13 cellular contexts compared by ENCODE assay signal in the genomic region with DNA sequence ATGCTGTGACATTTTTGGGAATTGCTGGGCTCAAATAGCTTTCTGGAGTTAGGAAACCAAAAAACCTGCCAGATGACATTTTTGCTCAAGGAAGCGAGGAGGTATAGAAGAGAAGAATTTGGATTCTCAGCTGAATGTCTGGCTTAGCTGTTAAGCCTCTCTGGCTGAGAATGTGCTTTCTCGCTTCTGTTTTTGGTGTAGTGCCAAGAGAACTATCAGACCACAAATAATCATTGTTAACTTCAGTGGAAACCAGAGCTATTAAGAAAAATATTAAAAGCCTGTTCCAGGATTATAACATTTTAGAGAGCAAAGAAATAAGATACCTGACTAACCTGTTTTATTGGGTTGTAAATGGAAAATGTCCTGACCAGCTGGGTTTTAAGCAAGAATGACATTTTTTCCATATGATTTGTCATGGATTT. TPM values are rescaled to one million over a fixed set of nuclear protein-coding genes. Genes with fewer than 3 reads are reported as not detected.
DNase-seq lines count a peak whose midpoint lies in the region; ATAC-seq and TF ChIP-seq lines count a peak whose summit lies in the region.
"Had no signal": no experiment of that assay in that cellular context is flagged by ENCODE, and none has a peak within 500 bp of the region (broad histone marks: within the 10 kb centered on the region; RNA-seq: fewer than 3 reads in every experiment).

No MANE protein-coding gene starts in this region.

- H3K4me2 ChIP-seq in hepatocyte (no peak overlapping the region), SK-N-SH (no peak overlapping the region)

- no peaks in the 10 kb centered on the region for H3F3A ChIP-seq in SK-N-SH (replicated peaks; ENCODE audit: insufficient read depth)

- CTCF ChIA-PET in HEK293 (lab: Yijun Ruan, JAX) (interaction anchor here (0.7 to 4.2 kb wide), 7 partner anchors 8 to 142 kb away, joined by 3 to 32 read pairs (median 4); no protein-coding TSS in a partner anchor), SK-N-SH (lab: Yijun Ruan, JAX) (interaction anchor here (1.0 to 2.3 kb wide), 4 partner anchors 14 to 142 kb away, joined by 4 to 21 read pairs (median 8); a partner anchor contains a TSS)

- H3K79me2 ChIP-seq in hepatocyte: no peaks in the 10 kb centered on the region
- no peaks in the 10 kb centered on the region for H3K79me2 ChIP-seq in SK-N-SH (ENCODE audit: insufficient read depth)

- H4K20me1 ChIP-seq in hepatocyte (ENCODE audit: insufficient read depth, poor library complexity, severe bottlenecking) (no peaks in the 10 kb centered on the region), SK-N-SH (ENCODE audit: insufficient read depth) (no peaks in the 10 kb centered on the region)

- TF ChIP-seq RAD21 in SK-N-SH (IDR thresholded peaks at IDR 0.05; ENCODE audit: low read length): no peak

- H3K4me1 ChIP-seq in HEK293 (ENCODE audit: control insufficient read depth, insufficient read depth, low read length): peaks cover 9% of the 10 kb centered on the region; the same call in 1 of the 2 replicates
- peaks cover 14% of the 10 kb centered on the region for H3K4me1 ChIP-seq in RWPE2 (ENCODE audit: insufficient read depth, poor library complexity, severe bottlenecking)
- H3K4me1 ChIP-seq in hepatocyte (ENCODE audit: insufficient read depth): no peaks in the 10 kb centered on the region
- peaks cover 0 to 4% of the 10 kb centered on the region in 2 experiments; a peak in 3 of 4 replicates for H3K4me1 ChIP-seq in SK-N-SH (ENCODE audit: control insufficient read depth in 1 of 2, insufficient read depth in 2 of 2, low read depth in 1 of 2, low read length in 1 of 2)

- POLR2A ChIA-PET in HEK293 (lab: Yijun Ruan, JAX): interaction anchor here (0.7 to 1.0 kb wide), 2 partner anchors 155 to 168 kb away, joined by 3 read pairs; no protein-coding TSS in a partner anchor
- POLR2A ChIA-PET in SK-N-SH (lab: Yijun Ruan, JAX): no interaction called here

- H3K9me2 ChIP-seq in hepatocyte (replicated peaks; ENCODE audit: insufficient read depth) (no peaks in the 10 kb centered on the region), SK-N-SH (no peaks in the 10 kb centered on the region)

- TF ChIP-seq CTCF in HEK293 (tag by site-specific recombination; IDR thresholded peaks at IDR 0.05) (no peak), RWPE2 (IDR thresholded peaks at IDR 0.05; ENCODE audit: poor library complexity, severe bottlenecking) (no peak), hepatocyte (IDR thresholded peaks at IDR 0.05; ENCODE audit: poor library complexity) (no peak), SK-N-SH (IDR thresholded peaks at IDR 0.05) (no peak)

- H3K4me3 ChIP-seq in HEK293 (ENCODE audit: low read depth, low read length) (no peak overlapping the region), RWPE2 (ENCODE audit: severe bottlenecking) (no peak overlapping the region), hepatocyte (no peak overlapping the region), SK-N-SH (ENCODE audit: low read depth in 2 of 2, low read length in 1 of 2) (no peak overlapping the region)
- H3K4me3 ChIP-seq: esophagus squamous epithelium, right atrium auricular region had no signal

- H3K27ac ChIP-seq in HEK293 (ENCODE audit: extremely low read depth, low read depth, low read length) (no peak overlapping the region), RWPE2 (ENCODE audit: poor library complexity, severe bottlenecking) (peak overlapping the region; percentile 37), hepatocyte (no peak overlapping the region), SK-N-SH (ENCODE audit: low read depth in 2 of 2, low read length in 1 of 2) (no peak overlapping the region)
- H3K27ac ChIP-seq: esophagus squamous epithelium, HL-60, right atrium auricular region had no signal

- peak; percentile 67 for ATAC-seq in RWPE2 (ENCODE audit: low read depth)

- H3K27me3 ChIP-seq in RWPE2 (ENCODE audit: insufficient read depth, poor library complexity, severe bottlenecking) (peaks cover 4% of the 10 kb centered on the region), hepatocyte (no peaks in the 10 kb centered on the region), SK-N-SH (ENCODE audit: insufficient read depth) (no peaks in the 10 kb centered on the region)
- H3K27me3 ChIP-seq: right atrium auricular region had no signal

- DNase-seq in D341Med (ENCODE audit: low spot score): peak; percentile 45
- DNase-seq in RWPE2 (ENCODE audit: low spot score): no peak
- peak; percentile 21 for DNase-seq in inferior parietal cortex (ENCODE audit: extremely low spot score)
- no peak for DNase-seq in hepatocyte (ENCODE audit: low spot score)
- DNase-seq in cerebellar nuclear complex (lab: John Stamatoyannopoulos, UW): no peak
- DNase-seq in activated CD8-positive, alpha-beta memory T cell treated with anti-CD3 and anti-CD28 coated beads, Interleukin-2, amount 50 U/mL, for 4 hours: no peak
- DNase-seq in SK-N-SH: no peak
- DNase-seq: activated CD4-positive, alpha-beta memory T cell treated with anti-CD3 and anti-CD28 coated beads for 36 hours; esophagus squamous epithelium; GF-D8 had no signal

- H3K9me3 ChIP-seq in HEK293 (ENCODE audit: control insufficient read depth, insufficient read depth, low read depth, low read length) (no peaks in the 10 kb centered on the region), RWPE2 (ENCODE audit: severe bottlenecking) (no peaks in the 10 kb centered on the region), hepatocyte (ENCODE audit: low read depth) (no peaks in the 10 kb centered on the region), SK-N-SH (no peaks in the 10 kb centered on the region)
- H3K9me3 ChIP-seq: esophagus squamous epithelium, right atrium auricular region had no signal

- no peak overlapping the region for H3K9ac ChIP-seq in SK-N-SH

- H3K36me3 ChIP-seq in HEK293 (ENCODE audit: control insufficient read depth in 2 of 2, insufficient read depth in 1 of 2, low read length in 2 of 2) (no peaks in the 10 kb centered on the region), RWPE2 (ENCODE audit: low read depth) (no peaks in the 10 kb centered on the region), hepatocyte (replicated peaks; ENCODE audit: insufficient read depth, low read depth) (no peaks in the 10 kb centered on the region), SK-N-SH (replicated peaks in 1 of 2; ENCODE audit: control insufficient read depth in 1 of 2, insufficient read depth in 2 of 2, low read length in 1 of 2) (no peaks in the 10 kb centered on the region)
- H3K36me3 ChIP-seq: esophagus squamous epithelium, right atrium auricular region had no signal

- H2AFZ ChIP-seq in hepatocyte (no peak overlapping the region), SK-N-SH (ENCODE audit: low read depth) (no peak overlapping the region)

- TF ChIP-seq EP300 in SK-N-SH (IDR thresholded peaks at IDR 0.05; ENCODE audit: borderline replicate concordance in 1 of 2, low read depth in 1 of 2, low read length in 1 of 2): no peak

- 6% methylated on average over 2 of the region's 2 CpGs for WGBS in hepatocyte (ENCODE audit: low lambda C conversion rate, missing lambda C conversion rate)
- WGBS in SK-N-SH (ENCODE audit: low lambda C conversion rate): 19% methylated on average over 1 of the region's 2 CpGs

TF ChIP-seq in HEK293, 187 proteins besides CTCF, POLR2A, EP300 and RAD21:
- TF ChIP-seq, protein P1, sequence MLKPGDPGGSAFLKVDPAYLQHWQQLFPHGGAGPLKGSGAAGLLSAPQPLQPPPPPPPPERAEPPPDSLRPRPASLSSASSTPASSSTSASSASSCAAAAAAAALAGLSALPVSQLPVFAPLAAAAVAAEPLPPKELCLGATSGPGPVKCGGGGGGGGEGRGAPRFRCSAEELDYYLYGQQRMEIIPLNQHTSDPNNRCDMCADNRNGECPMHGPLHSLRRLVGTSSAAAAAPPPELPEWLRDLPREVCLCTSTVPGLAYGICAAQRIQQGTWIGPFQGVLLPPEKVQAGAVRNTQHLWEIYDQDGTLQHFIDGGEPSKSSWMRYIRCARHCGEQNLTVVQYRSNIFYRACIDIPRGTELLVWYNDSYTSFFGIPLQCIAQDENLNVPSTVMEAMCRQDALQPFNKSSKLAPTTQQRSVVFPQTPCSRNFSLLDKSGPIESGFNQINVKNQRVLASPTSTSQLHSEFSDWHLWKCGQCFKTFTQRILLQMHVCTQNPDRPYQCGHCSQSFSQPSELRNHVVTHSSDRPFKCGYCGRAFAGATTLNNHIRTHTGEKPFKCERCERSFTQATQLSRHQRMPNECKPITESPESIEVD (tag by site-specific recombination; IDR thresholded peaks at IDR 0.05): peak; percentile 89
- 0 out of 2 replicates have a peak, but pooled peaks have one; percentile 21 for TF ChIP-seq ZNF366 (tag by site-specific recombination; conservative IDR thresholded peaks at IDR 0.05)
- TF ChIP-seq ZNF529 (tag by site-specific recombination; IDR thresholded peaks at IDR 0.05; ENCODE audit: insufficient replicate concordance): no peak

TF ChIP-seq in SK-N-SH, 30 proteins besides CTCF, POLR2A, EP300 and RAD21:
- no peak for TF ChIP-seq SIN3A (IDR thresholded peaks at IDR 0.05; ENCODE audit: borderline replicate concordance, low read depth, low read length)
- TF ChIP-seq ELF1 (IDR thresholded peaks at IDR 0.05): no peak
- TF ChIP-seq RFX5 (IDR thresholded peaks at IDR 0.05; ENCODE audit: low read length): no peak
- TF ChIP-seq GATA2 (CRISPR knock-in tag; IDR thresholded peaks at IDR 0.05): no peak
- no peak for TF ChIP-seq NFIC (IDR thresholded peaks at IDR 0.05; ENCODE audit: borderline replicate concordance)
- TF ChIP-seq YY1 (IDR thresholded peaks at IDR 0.05; ENCODE audit: low read depth): no peak
TF ChIP-seq in SK-N-SH: peak in this region for 0.

RNA-seq across cellular contexts. Expression of a gene that starts 39.5 kb away (rescaled TPM):
- 19.7 and 21.2 TPM in 2 replicates for total RNA-seq in hepatocyte
- 16.1 and 18.0 TPM in 2 replicates for polyA plus RNA-seq in hepatocyte
- 3.4 and 4.0 TPM in 2 replicates for polyA plus RNA-seq in SK-N-SH (2012; rRNA removed)
- 6.1 and 7.8 TPM in 2 replicates for polyA plus RNA-seq in SK-N-SH (2012; cell fraction: cytosol; rRNA removed)
- 1.0 and 1.9 TPM in 2 replicates for polyA plus RNA-seq in SK-N-SH (2012; cell fraction: nucleus; rRNA removed)

Comparison
In these comparisons a context has a peak if more than half of its experiments do, and no peak if none do; other contexts are left out.
1. DNase-seq: peak in D341Med (single experiment) and inferior parietal cortex (single experiment); none in RWPE2 (single experiment), hepatocyte (single experiment), cerebellar nuclear complex (0 of 2), activated CD8-positive, alpha-beta memory T cell treated with anti-CD3 and anti-CD28 coated beads, Interleukin-2, amount 50 U/mL, for 4 hours (single experiment) and SK-N-SH (single experiment).